In genomic region chr20:36106606-36107005, GRCh38 we compare ENCODE assay signal across 17 cellular contexts. TPM values are rescaled to one million over a fixed set of nuclear protein-coding genes. Genes with fewer than 3 reads are reported as not detected.
DNase-seq lines count a peak whose midpoint lies in the region; ATAC-seq and TF ChIP-seq lines count a peak whose summit lies in the region.
"Had no signal": no experiment of that assay in that cellular context is flagged by ENCODE, and none has a peak within 500 bp of the region (broad histone marks: within the 10 kb centered on the region; RNA-seq: fewer than 3 reads in every experiment).

No MANE protein-coding gene starts in this region.

- in situ Hi-C loops in transverse colon (cut with MboI; ENCODE audit: low pct_ligation_motif_present in 1 of 4, low pct_unique_long_range_greater_than_20kb in 1 of 4, low sequenced_read_pairs in 3 of 4) = no loop called here

- no peaks in the 10 kb centered on the region for H3K9me3 ChIP-seq in transverse colon

- no peaks in the 10 kb centered on the region for H3K27me3 ChIP-seq in transverse colon

- H3K4me1 ChIP-seq in transverse colon = peaks cover 16 to 58% (median 33%) of the 10 kb centered on the region in 4 donors

- 80 to 88% methylated on average over 1 to 5 of the region's 5 CpGs for WGBS in transverse colon (ENCODE audit: low coverage in 1 of 2), 2 donors

- peak overlapping the region; percentile 29; the same call in 1 of the 2 replicates for H3K27ac ChIP-seq in RWPE1
- peak overlapping the region; percentile 71 to 83 (median 80) for H3K27ac ChIP-seq in transverse colon
- H3K27ac ChIP-seq: C4-2B, SK-N-MC had no signal

- no peak for TF ChIP-seq POLR2A in transverse colon (IDR thresholded peaks at IDR 0.05)

- intact Hi-C loops in transverse colon (cut with DNase I; ENCODE audit: low total_unique reads) (no loop called here), left cardiac atrium (cut with DNase I) (no loop called here)

- no peak for DNase-seq in RWPE1 (ENCODE audit: low spot score)
- DNase-seq in kidney tubule cell (ENCODE audit: low spot score) = peak; percentile 49
- DNase-seq in myocyte (ENCODE audit: low read depth) = peak; percentile 50
- no peak for DNase-seq in transverse colon
- no peak for DNase-seq in NCI-H2029 (lab: John Stamatoyannopoulos, UW)
- DNase-seq in NCI-H146 treated with DMSO at 0.1 percent for 48 hours (lab: John Stamatoyannopoulos, UW; ENCODE audit: unreplicated experiment) = no peak
- no peak for DNase-seq in left cardiac atrium
- DNase-seq: AML-193, DMS 273 treated with DMSO at 0.1 percent for 48 hours, DND-41, HFFc6, KBM-7, NCI-H1417, NCI-H1930, NCI-H2171 had no signal

- no peak for TF ChIP-seq EP300 in transverse colon (IDR thresholded peaks at IDR 0.05; ENCODE audit: low read depth)

- CTCF ChIA-PET in RWPE1 (lab: Yijun Ruan, JAX) = interaction anchor here (0.6 to 0.8 kb wide), 2 partner anchors 27 to 37 kb away, joined by 3 read pairs; no protein-coding TSS in a partner anchor

- no peaks in the 10 kb centered on the region for H3K36me3 ChIP-seq in transverse colon

- no peak for ATAC-seq in left cardiac atrium

- TF ChIP-seq CTCF in RWPE1 (conservative IDR thresholded peaks at IDR 0.05; ENCODE audit: low read depth) (no peak), transverse colon (IDR thresholded peaks at IDR 0.05) (no peak)

- POLR2A ChIA-PET in RWPE1 (lab: Yijun Ruan, JAX; ENCODE audit: low non-redundant PET) = no interaction called here

- H3K4me3 ChIP-seq in transverse colon = no peak overlapping the region
- H3K4me3 ChIP-seq: SK-N-MC had no signal

RNA-seq across cellular contexts. Expression of gene EPB41L1, which starts 47.9 kb away (rescaled TPM):
- total RNA-seq in myocyte = 8.3 and 8.8 TPM in 2 replicates
- 28.2 TPM for polyA plus RNA-seq in myocyte (2012)
- total RNA-seq in transverse colon = 100 to 1,000 TPM in 1 of 4 donors, 10 to 100 TPM in 3; 36.4 to 167 (median 79.4) TPM
- total RNA-seq in left cardiac atrium = 10 to 100 TPM; 20.5 to 32.1 TPM

Comparison
In these comparisons a context has a peak if more than half of its experiments do, and no peak if none do; other contexts are left out.
1. DNase-seq: peak in kidney tubule cell (single experiment) and myocyte (single experiment); none in RWPE1 (single experiment), transverse colon (single experiment), NCI-H2029 (single experiment), NCI-H146 treated with DMSO at 0.1 percent for 48 hours (single experiment) and left cardiac atrium (single experiment).